11 cellular contexts compared by ENCODE assay signal in genomic region chrX:54695816-54696487, GRCh38.
DNase-seq lines count a peak whose midpoint lies in the region; ATAC-seq and TF ChIP-seq lines count a peak whose summit lies in the region.
"Had no signal": no experiment of that assay in that cellular context is flagged by ENCODE, and none has a peak within 500 bp of the region (broad histone marks: within the 10 kb centered on the region; RNA-seq: fewer than 3 reads in every experiment).

No MANE protein-coding gene starts in this region.

- ATAC-seq in GM18517 (IDR thresholded peaks at IDR 0.05; ENCODE audit: unreplicated experiment) (peak; percentile 99), GM21619 (IDR thresholded peaks at IDR 0.05; ENCODE audit: unreplicated experiment) (peak; percentile 98), HG03432 (IDR thresholded peaks at IDR 0.05; ENCODE audit: unreplicated experiment) (peak; percentile 98), foreskin keratinocyte (peak; percentile 32)

- H3K4me1 ChIP-seq in foreskin keratinocyte, result peaks cover 3% of the 10 kb centered on the region

- TF ChIP-seq CTCF in foreskin keratinocyte (conservative IDR thresholded peaks at IDR 0.05), result no peak

- peak in 1 of 2 donors; percentile 7 for DNase-seq in foreskin keratinocyte
- DNase-seq in cortex of kidney (lab: John Stamatoyannopoulos, UW), result no peak
- no peak for DNase-seq in HuH-7.5 (ENCODE audit: low spot score)
- no peak for DNase-seq in activated gamma-delta T cell (lab: John Stamatoyannopoulos, UW)
- DNase-seq in NK-92 (lab: John Stamatoyannopoulos, UW; ENCODE audit: unreplicated experiment), result no peak
- DNase-seq: activated T-cell treated with anti-CD3 and anti-CD28 coated beads, Interleukin-2, amount 50 U/mL, for 24 hours; effector CD4-positive, alpha-beta T cell had no signal

- H3K27me3 ChIP-seq in foreskin keratinocyte, result no peaks in the 10 kb centered on the region

- H3K27ac ChIP-seq in foreskin keratinocyte, result no peak overlapping the region
- H3K27ac ChIP-seq: skin epidermis had no signal

Comparison
In these comparisons a context has a peak if more than half of its experiments do, and no peak if none do; other contexts are left out.
1. ATAC-seq: peak in every context shown above with its lines; median percentile 99 in GM18517; 98 in GM21619; 98 in HG03432; 32 in foreskin keratinocyte.